In genomic region chr10:113216068-113216467, GRCh38 we compare ENCODE assay signal across 16 cellular contexts.
DNase-seq lines count a peak whose midpoint lies in the region; ATAC-seq and TF ChIP-seq lines count a peak whose summit lies in the region.
"Had no signal": no experiment of that assay in that cellular context is flagged by ENCODE, and none has a peak within 500 bp of the region (broad histone marks: within the 10 kb centered on the region; RNA-seq: fewer than 3 reads in every experiment).

No MANE protein-coding gene starts in this region.

- POLR2A ChIA-PET in RWPE1 (lab: Yijun Ruan, JAX; ENCODE audit: low non-redundant PET), result interaction anchor here (1.1 kb wide), 1 partner anchor 34 kb away, joined by 3 read pairs; no protein-coding TSS in a partner anchor

- peak; percentile 24 for DNase-seq in NOMO-1 treated with DMSO at 0.1 percent for 48 hours (lab: John Stamatoyannopoulos, UW; ENCODE audit: unreplicated experiment)
- DNase-seq in NOMO-1 treated with dmso at 0.1 percent for 144 hours (lab: John Stamatoyannopoulos, UW; ENCODE audit: unreplicated experiment), result no peak
- DNase-seq in RWPE1 (ENCODE audit: low spot score), result peak; percentile 22
- DNase-seq in fibroblast of villous mesenchyme (ENCODE audit: low read depth), result no peak
- no peak for DNase-seq in upper lobe of right lung
- no peak for DNase-seq in UCSD-AML1 (lab: John Stamatoyannopoulos, UW; ENCODE audit: unreplicated experiment)
- DNase-seq: activated CD4-positive, alpha-beta T cell treated with anti-CD3 and anti-CD28 coated beads for 4 hours; activated gamma-delta T cell treated with Interleukin-2 at 50 U/mL for 16 hours; caudate nucleus; naive thymus-derived CD8-positive, alpha-beta T cell; NCI-H1048; NCI-H526 treated with DMSO at 0.1 percent for 48 hours had no signal

- no peaks in the 10 kb centered on the region for H3K27me3 ChIP-seq in upper lobe of right lung

- H3K4me3 ChIP-seq in fibroblast of villous mesenchyme (ENCODE audit: low read depth, low read length) (no peak overlapping the region), upper lobe of right lung (no peak overlapping the region)
- H3K4me3 ChIP-seq: SK-N-MC, skin epidermis had no signal

- ATAC-seq in upper lobe of right lung (no peak), HG02884 (IDR thresholded peaks at IDR 0.05; ENCODE audit: unreplicated experiment) (no peak), GM21528 (IDR thresholded peaks at IDR 0.05; ENCODE audit: low FRiP score, unreplicated experiment) (no peak)
- ATAC-seq: naive thymus-derived CD8-positive, alpha-beta T cell had no signal

- intact Hi-C loops in upper lobe of right lung (cut with DNase I), result no loop called here

- H3K27ac ChIP-seq in RWPE1, result no peak overlapping the region
- H3K27ac ChIP-seq in upper lobe of right lung, result no peak overlapping the region
- H3K27ac ChIP-seq: SK-N-MC, skin epidermis had no signal

- H3K4me1 ChIP-seq in upper lobe of right lung, result no peaks in the 10 kb centered on the region

- no peaks in the 10 kb centered on the region for H3K36me3 ChIP-seq in upper lobe of right lung

- TF ChIP-seq CTCF in RWPE1 (conservative IDR thresholded peaks at IDR 0.05; ENCODE audit: low read depth) (no peak), fibroblast of villous mesenchyme (IDR thresholded peaks at IDR 0.05; ENCODE audit: insufficient read depth, low read depth, low read length) (peak; percentile 2), upper lobe of right lung (IDR thresholded peaks at IDR 0.05) (peak; percentile 7)

- no peaks in the 10 kb centered on the region for H3K9me3 ChIP-seq in upper lobe of right lung

- CTCF ChIA-PET in RWPE1 (lab: Yijun Ruan, JAX), result interaction anchor here (0.7 to 1.5 kb wide), 3 partner anchors 169 to 733 kb away, joined by 3 to 15 read pairs (median 3); no protein-coding TSS in a partner anchor

Comparison
In these comparisons a context has a peak if more than half of its experiments do, and no peak if none do; other contexts are left out.
1. DNase-seq: peak in NOMO-1 treated with DMSO at 0.1 percent for 48 hours (single experiment) and RWPE1 (single experiment); none in NOMO-1 treated with dmso at 0.1 percent for 144 hours (single experiment), fibroblast of villous mesenchyme (single experiment), upper lobe of right lung (single experiment) and UCSD-AML1 (single experiment).